Comparison of ENCODE assay signal across 10 cellular contexts in genomic region chr16:9102379-9102778, GRCh38. TPM values are rescaled to one million over a fixed set of nuclear protein-coding genes. Genes with fewer than 3 reads are reported as not detected.
DNase-seq lines count a peak whose midpoint lies in the region; ATAC-seq, FAIRE-seq and TF ChIP-seq lines count a peak whose summit lies in the region.
"Had no signal": no experiment of that assay in that cellular context is flagged by ENCODE, and none has a peak within 500 bp of the region (broad histone marks: within the 10 kb centered on the region; RNA-seq: fewer than 3 reads in every experiment).

No MANE protein-coding gene starts in this region.

- H3K4me1 ChIP-seq in upper lobe of right lung, result peaks cover 92% of the 10 kb centered on the region

- H3K27me3 ChIP-seq in bronchial epithelial cell (ENCODE audit: control insufficient read depth, insufficient read depth, low read length) (no peaks in the 10 kb centered on the region), upper lobe of right lung (no peaks in the 10 kb centered on the region)

- TF ChIP-seq CTCF in bronchial epithelial cell (IDR thresholded peaks at IDR 0.05; ENCODE audit: insufficient read depth, low read length, severe bottlenecking) (no peak), omental fat pad (IDR thresholded peaks at IDR 0.05) (no peak), upper lobe of right lung (IDR thresholded peaks at IDR 0.05) (no peak)

- H3K36me3 ChIP-seq in bronchial epithelial cell (ENCODE audit: control insufficient read depth, insufficient read depth, low read length) (peaks cover 16% of the 10 kb centered on the region), upper lobe of right lung (peaks cover 77% of the 10 kb centered on the region)

- ATAC-seq in omental fat pad (ENCODE audit: low FRiP score) (peak; percentile 17), HG03469 (IDR thresholded peaks at IDR 0.05; ENCODE audit: unreplicated experiment) (no peak), upper lobe of right lung (no peak), HG02678 (IDR thresholded peaks at IDR 0.05; ENCODE audit: unreplicated experiment) (no peak)

- FAIRE-seq in bronchial epithelial cell (lab: Jason Lieb, UNC) (no peak), GM19239 (lab: Jason Lieb, UNC) (no peak)
- FAIRE-seq: endometrium had no signal

- H3K27ac ChIP-seq in upper lobe of right lung, result no peak overlapping the region

- H3K4me3 ChIP-seq in bronchial epithelial cell (ENCODE audit: low read depth, low read length), result no peak overlapping the region
- H3K4me3 ChIP-seq in upper lobe of right lung, result no peak overlapping the region

- intact Hi-C loops in upper lobe of right lung (cut with DNase I), result no loop called here

- peak; percentile 15 for DNase-seq in Daoy (ENCODE audit: low read depth)
- DNase-seq in NOMO-1 treated with dmso at 0.1 percent for 144 hours (lab: John Stamatoyannopoulos, UW; ENCODE audit: unreplicated experiment), result peak; percentile 28
- DNase-seq in bronchial epithelial cell (ENCODE audit: low read depth), result peak; percentile 86
- DNase-seq in omental fat pad (ENCODE audit: low spot score), result no peak
- no peak for DNase-seq in GM19239 (ENCODE audit: insufficient read length, low spot score)
- DNase-seq in upper lobe of right lung, result no peak
- DNase-seq: activated CD4-positive, alpha-beta T cell treated with anti-CD3 and anti-CD28 coated beads for 4 hours had no signal

- no peaks in the 10 kb centered on the region for H3K9me3 ChIP-seq in upper lobe of right lung

RNA-seq across cellular contexts. Expression of gene HAPSTR1, which starts 10.9 kb away (rescaled TPM):
- 29.1 and 30.2 TPM in 2 replicates for total RNA-seq in Daoy (2014; rRNA removed; shearing (Covaris generic))
- total RNA-seq in bronchial epithelial cell (66.1 and 91.0 TPM in 2 replicates), omental fat pad (10 to 100 TPM; 44.8 to 71.7 (median 57.6) TPM), upper lobe of right lung (49.7 TPM)

Comparison
In these comparisons a context has a peak if more than half of its experiments do, and no peak if none do; other contexts are left out.
1. DNase-seq: peak in Daoy (single experiment), NOMO-1 treated with dmso at 0.1 percent for 144 hours (single experiment) and bronchial epithelial cell (single experiment); none in omental fat pad (single experiment), GM19239 (single experiment) and upper lobe of right lung (single experiment).